In genomic region chr11:128521697-128522062, GRCh38 we compare ENCODE assay signal across 8 cellular contexts.
A peak's percentile ranks its signal among the peaks of the same experiment; 100 is the strongest.
DNase-seq lines count a peak whose midpoint lies in the region; ATAC-seq and TF ChIP-seq lines count a peak whose summit lies in the region.

No MANE protein-coding gene starts in this region.

- peaks cover 0 to 8% (median 0%) of the 10 kb centered on the region in 9 donors for H3K36me3 ChIP-seq in heart left ventricle
- no peaks in the 10 kb centered on the region for H3K36me3 ChIP-seq in gastrocnemius medialis

- in situ Hi-C loops in gastrocnemius medialis (cut with MboI; ENCODE audit: low sequenced_read_pairs in 4 of 4): no loop called here

- POLR2A ChIA-PET in activated CD4-positive, alpha-beta T cell treated with anti-CD3 and anti-CD28 coated beads, Interleukin-2, amount 10 ng/mL, durations not matched to agents 7 days and 5 days (lab: Charles Lee): interaction anchor here (4.3 kb wide), 1 partner anchor 50 kb away, joined by 15 read pairs; no protein-coding TSS in a partner anchor

- peak in 1 of 4 donors; percentile 2 for ATAC-seq in heart left ventricle
- peak in 1 of 2 donors; percentile 3 for ATAC-seq in gastrocnemius medialis
- no peak for ATAC-seq in esophagus mucosa

- TF ChIP-seq CTCF in heart left ventricle (IDR thresholded peaks at IDR 0.05) (no peak), gastrocnemius medialis (IDR thresholded peaks at IDR 0.05 in 4 of 5, conservative IDR thresholded peaks at IDR 0.05 in 1 of 5) (no peak)

- peak; percentile 48 for DNase-seq in activated CD4-positive, alpha-beta T cell treated with anti-CD3 and anti-CD28 coated beads, Interleukin-2, amount 10 ng/mL, durations not matched to agents 7 days and 5 days
- no peak for DNase-seq in activated CD4-positive, alpha-beta T cell treated with anti-CD3 and anti-CD28 coated beads, Interleukin-2, amount 50 U/mL, for 48 hours
- DNase-seq in activated T-cell treated with anti-CD3 and anti-CD28 coated beads, Interleukin-2, amount 50 U/mL, for 48 hours: peak; percentile 64 to 65
- DNase-seq in heart left ventricle (peak in 3 of 5 donors; percentile 33 to 61 (median 36)), gastrocnemius medialis (no peak), LoVo (ENCODE audit: low spot score) (no peak), Ammon's horn (ENCODE audit: low spot score) (no peak)

- 0 to 1% (median 0%) methylated on average over 19 of the region's 19 CpGs for WGBS in heart left ventricle, 4 donors

- peak overlapping the region; percentile 93 for H3K27ac Mint-ChIP-seq in activated CD4-positive, alpha-beta T cell treated with anti-CD3 and anti-CD28 coated beads, Interleukin-2, amount 10 ng/mL, durations not matched to agents 7 days and 5 days

- CTCF ChIA-PET in activated CD4-positive, alpha-beta T cell treated with anti-CD3 and anti-CD28 coated beads, Interleukin-2, amount 10 ng/mL, durations not matched to agents 7 days and 5 days (lab: Charles Lee): interaction anchor here (0.9 to 2.9 kb wide), 4 partner anchors 12 to 104 kb away, joined by 3 to 23 read pairs (median 4); no protein-coding TSS in a partner anchor

- H3K27me3 Mint-ChIP-seq in activated CD4-positive, alpha-beta T cell treated with anti-CD3 and anti-CD28 coated beads, Interleukin-2, amount 10 ng/mL, durations not matched to agents 7 days and 5 days: no peaks in the 10 kb centered on the region

- H3K27me3 ChIP-seq in heart left ventricle (no peaks in the 10 kb centered on the region), gastrocnemius medialis (no peaks in the 10 kb centered on the region)

- H3K27ac ChIP-seq in heart left ventricle (peak overlapping the region; percentile 94 to 98 (median 96)), gastrocnemius medialis (peak overlapping the region; percentile 88 to 92 (median 88))

- peak overlapping the region; percentile 63 to 93 (median 83) for H3K4me3 ChIP-seq in heart left ventricle
- peak overlapping the region; percentile 84 to 95 (median 88) for H3K4me3 ChIP-seq in gastrocnemius medialis

- TF ChIP-seq POLR2A in heart left ventricle (IDR thresholded peaks at IDR 0.05) (no peak), gastrocnemius medialis (IDR thresholded peaks at IDR 0.05) (no peak)

- intact Hi-C loops in heart left ventricle (cut with DNase I) (loop anchor here in 5 of 10 donors (1.0 to 10.0 kb wide), 8 partner anchors 19 to 227 kb away; no protein-coding TSS in a partner anchor), gastrocnemius medialis (cut with DNase I; ENCODE audit: low total_unique reads) (loop anchor here (1.0 to 5.0 kb wide), 4 partner anchors 14 to 124 kb away; no protein-coding TSS in a partner anchor)

- H3K4me1 ChIP-seq in heart left ventricle (peaks cover 15 to 74% (median 48%) of the 10 kb centered on the region in 12 donors), gastrocnemius medialis (peaks cover 31 to 39% of the 10 kb centered on the region in 2 donors)

- H3K9me3 Mint-ChIP-seq in activated CD4-positive, alpha-beta T cell treated with anti-CD3 and anti-CD28 coated beads, Interleukin-2, amount 10 ng/mL, durations not matched to agents 7 days and 5 days: no peaks in the 10 kb centered on the region

- peaks cover 36% of the 10 kb centered on the region for H3K4me1 Mint-ChIP-seq in activated CD4-positive, alpha-beta T cell treated with anti-CD3 and anti-CD28 coated beads, Interleukin-2, amount 10 ng/mL, durations not matched to agents 7 days and 5 days

- no peaks in the 10 kb centered on the region for H3K9me3 ChIP-seq in heart left ventricle
- H3K9me3 ChIP-seq in gastrocnemius medialis: no peaks in the 10 kb centered on the region

- H3K4me3 Mint-ChIP-seq in activated CD4-positive, alpha-beta T cell treated with anti-CD3 and anti-CD28 coated beads, Interleukin-2, amount 10 ng/mL, durations not matched to agents 7 days and 5 days: peak overlapping the region; percentile 96

- H3K36me3 Mint-ChIP-seq in activated CD4-positive, alpha-beta T cell treated with anti-CD3 and anti-CD28 coated beads, Interleukin-2, amount 10 ng/mL, durations not matched to agents 7 days and 5 days (ENCODE audit: low read depth): peaks cover 50% of the 10 kb centered on the region

Comparison
In these comparisons a context has a peak if more than half of its experiments do, and no peak if none do; other contexts are left out.
1. DNase-seq: peak in activated CD4-positive, alpha-beta T cell treated with anti-CD3 and anti-CD28 coated beads, Interleukin-2, amount 10 ng/mL, durations not matched to agents 7 days and 5 days (single experiment), activated T-cell treated with anti-CD3 and anti-CD28 coated beads, Interleukin-2, amount 50 U/mL, for 48 hours (2 of 2) and heart left ventricle (3 of 5); none in activated CD4-positive, alpha-beta T cell treated with anti-CD3 and anti-CD28 coated beads, Interleukin-2, amount 50 U/mL, for 48 hours (0 of 2), gastrocnemius medialis (0 of 2), LoVo (single experiment) and Ammon's horn (single experiment).